10 cellular contexts compared by ENCODE assay signal in the genomic region with DNA sequence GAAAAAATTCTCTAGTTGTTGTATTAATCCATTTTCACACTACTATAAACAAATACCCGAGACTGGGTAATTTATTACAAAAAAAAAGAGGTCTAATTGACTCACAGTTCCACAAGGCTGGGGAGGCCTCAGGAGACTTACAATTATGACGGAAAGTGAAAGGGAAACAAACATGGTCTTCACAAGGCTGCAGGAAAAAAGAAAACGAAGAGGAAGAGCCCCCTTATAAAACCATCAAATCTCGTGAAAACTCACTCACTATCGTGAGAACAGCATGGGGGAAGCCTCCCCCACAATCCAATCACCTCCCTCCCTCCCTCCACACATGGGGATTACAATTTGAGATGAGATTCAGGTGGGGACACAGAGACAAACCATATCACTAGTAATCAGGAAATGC.
A peak's percentile ranks its signal among the peaks of the same experiment; 100 is the strongest.
DNase-seq lines count a peak whose midpoint lies in the region; ATAC-seq and TF ChIP-seq lines count a peak whose summit lies in the region.
"Had no signal": no experiment of that assay in that cellular context is flagged by ENCODE, and none has a peak within 500 bp of the region (broad histone marks: within the 10 kb centered on the region; RNA-seq: fewer than 3 reads in every experiment).

No MANE protein-coding gene starts in this region.

- no peaks in the 10 kb centered on the region for H3K36me3 Mint-ChIP-seq in activated CD4-positive, alpha-beta T cell treated with anti-CD3 and anti-CD28 coated beads, Interleukin-2, amount 10 ng/mL, durations not matched to agents 7 days and 5 days (ENCODE audit: low read depth)

- POLR2A ChIA-PET in activated CD4-positive, alpha-beta T cell treated with anti-CD3 and anti-CD28 coated beads, Interleukin-2, amount 10 ng/mL, durations not matched to agents 7 days and 5 days (lab: Charles Lee): no interaction called here
- POLR2A ChIA-PET in PC-9 (lab: Charles Lee; ENCODE audit: unreplicated experiment): no interaction called here

- peak overlapping the region; percentile 23 for H3K4me3 Mint-ChIP-seq in activated CD4-positive, alpha-beta T cell treated with anti-CD3 and anti-CD28 coated beads, Interleukin-2, amount 10 ng/mL, durations not matched to agents 7 days and 5 days

- H3K9me3 Mint-ChIP-seq in activated CD4-positive, alpha-beta T cell treated with anti-CD3 and anti-CD28 coated beads, Interleukin-2, amount 10 ng/mL, durations not matched to agents 7 days and 5 days: no peaks in the 10 kb centered on the region

- intact Hi-C loops in PC-9 (cut with micrococcal nuclease; ENCODE audit: unreplicated experiment): no loop called here
- intact Hi-C loops in esophagus muscularis mucosa (cut with DNase I): no loop called here
- intact Hi-C loops in prostate gland (cut with DNase I): no loop called here
- intact Hi-C loops in stomach (cut with DNase I; ENCODE audit: low total_unique reads): no loop called here

- H3K36me3 ChIP-seq in PC-9 (ENCODE audit: low read depth): no peaks in the 10 kb centered on the region
- no peaks in the 10 kb centered on the region for H3K36me3 ChIP-seq in osteoblast (ENCODE audit: insufficient read depth, low read length)
- H3K36me3 ChIP-seq in esophagus muscularis mucosa: no peaks in the 10 kb centered on the region
- H3K36me3 ChIP-seq in prostate gland: no peaks in the 10 kb centered on the region
- no peaks in the 10 kb centered on the region for H3K36me3 ChIP-seq in stomach
- H3K36me3 ChIP-seq: breast epithelium, upper lobe of left lung had no signal

- TF ChIP-seq EP300 in esophagus muscularis mucosa (IDR thresholded peaks at IDR 0.05) (no peak), stomach (IDR thresholded peaks at IDR 0.05) (no peak)

- ATAC-seq in HG02678 (IDR thresholded peaks at IDR 0.05; ENCODE audit: unreplicated experiment): peak; percentile 79

- TF ChIP-seq CTCF in PC-9 (conservative IDR thresholded peaks at IDR 0.05) (no peak), osteoblast (IDR thresholded peaks at IDR 0.05; ENCODE audit: extremely low read depth, low read depth, low read length) (no peak), esophagus muscularis mucosa (IDR thresholded peaks at IDR 0.05) (no peak), prostate gland (IDR thresholded peaks at IDR 0.05) (no peak), stomach (IDR thresholded peaks at IDR 0.05) (no peak)

- H3K4me2 ChIP-seq in PC-9: no peak overlapping the region
- peak overlapping the region; percentile 54 for H3K4me2 ChIP-seq in osteoblast (ENCODE audit: insufficient read depth, low read length)

- H3K4me1 Mint-ChIP-seq in activated CD4-positive, alpha-beta T cell treated with anti-CD3 and anti-CD28 coated beads, Interleukin-2, amount 10 ng/mL, durations not matched to agents 7 days and 5 days: peaks cover 7% of the 10 kb centered on the region

- H3K4me1 ChIP-seq in PC-9 (replicated peaks; ENCODE audit: insufficient read depth): no peaks in the 10 kb centered on the region
- peaks cover 7% of the 10 kb centered on the region for H3K4me1 ChIP-seq in osteoblast (ENCODE audit: insufficient read depth, low read length)
- H3K4me1 ChIP-seq in esophagus muscularis mucosa: peaks cover 3 to 18% (median 11%) of the 10 kb centered on the region in 4 donors
- no peaks in the 10 kb centered on the region for H3K4me1 ChIP-seq in prostate gland (replicated peaks)
- peaks cover 0 to 4% (median 0%) of the 10 kb centered on the region in 4 donors for H3K4me1 ChIP-seq in stomach
- H3K4me1 ChIP-seq: breast epithelium had no signal

- TF ChIP-seq POLR2A in esophagus muscularis mucosa (IDR thresholded peaks at IDR 0.05; ENCODE audit: low read depth) (no peak), prostate gland (IDR thresholded peaks at IDR 0.05) (no peak), stomach (IDR thresholded peaks at IDR 0.05) (no peak)

- 52% methylated on average over 5 of the region's 5 CpGs for WGBS in esophagus muscularis mucosa
- WGBS in prostate gland: 43% methylated on average over 5 of the region's 5 CpGs
- 55 to 67% (median 60%) methylated on average over 5 of the region's 5 CpGs for WGBS in stomach, 5 donors

- H3K27ac Mint-ChIP-seq in activated CD4-positive, alpha-beta T cell treated with anti-CD3 and anti-CD28 coated beads, Interleukin-2, amount 10 ng/mL, durations not matched to agents 7 days and 5 days: peak overlapping the region; percentile 84

- H3K27me3 Mint-ChIP-seq in activated CD4-positive, alpha-beta T cell treated with anti-CD3 and anti-CD28 coated beads, Interleukin-2, amount 10 ng/mL, durations not matched to agents 7 days and 5 days: no peaks in the 10 kb centered on the region

- no peaks in the 10 kb centered on the region for H4K20me1 ChIP-seq in PC-9 (ENCODE audit: insufficient read depth)
- no peaks in the 10 kb centered on the region for H4K20me1 ChIP-seq in osteoblast (ENCODE audit: insufficient read depth, low read length)

- H3K9me2 ChIP-seq in PC-9 (ENCODE audit: insufficient read depth): no peaks in the 10 kb centered on the region

- H3K27ac ChIP-seq in PC-9 (no peak overlapping the region), osteoblast (ENCODE audit: low read depth, low read length) (no peak overlapping the region), esophagus muscularis mucosa (replicated peaks in 1 of 4) (peak overlapping the region in 2 of 4 donors; percentile 28 to 41), prostate gland (no peak overlapping the region), stomach (peak overlapping the region in 1 of 5 donors; percentile 42)

- no TSS peak for BruUV-seq in PC-9 (replicated peaks; lab: Mats Ljungman, UMichigan)

- H2AFZ ChIP-seq in PC-9 (peak overlapping the region; percentile 54), osteoblast (ENCODE audit: low read length) (peak overlapping the region; percentile 49)

- H3K4me3 ChIP-seq in PC-9 (no peak overlapping the region), osteoblast (ENCODE audit: insufficient read depth, low read length) (peak overlapping the region; percentile 5), esophagus muscularis mucosa (no peak overlapping the region), prostate gland (no peak overlapping the region), stomach (no peak overlapping the region)
- H3K4me3 ChIP-seq: breast epithelium, upper lobe of left lung had no signal

- no peaks in the 10 kb centered on the region for H3K9me3 ChIP-seq in PC-9 (ENCODE audit: insufficient read depth, low read depth)
- no peaks in the 10 kb centered on the region for H3K9me3 ChIP-seq in osteoblast (ENCODE audit: low read depth, low read length)
- no peaks in the 10 kb centered on the region for H3K9me3 ChIP-seq in esophagus muscularis mucosa
- no peaks in the 10 kb centered on the region for H3K9me3 ChIP-seq in prostate gland
- H3K9me3 ChIP-seq in stomach: no peaks in the 10 kb centered on the region
- H3K9me3 ChIP-seq: breast epithelium, upper lobe of left lung had no signal

- DNase-seq in activated CD4-positive, alpha-beta T cell treated with anti-CD3 and anti-CD28 coated beads, Interleukin-2, amount 10 ng/mL, durations not matched to agents 7 days and 5 days: peak; percentile 12
- DNase-seq in activated CD4-positive, alpha-beta T cell treated with anti-CD3 and anti-CD28 coated beads for 1 hour: no peak
- no peak for DNase-seq in PC-9
- no peak for DNase-seq in osteoblast (ENCODE audit: insufficient read length, low spot score, missing footprints)
- no peak for DNase-seq in esophagus muscularis mucosa (ENCODE audit: extremely low spot score)
- no peak for DNase-seq in prostate gland (ENCODE audit: low spot score)
- no peak for DNase-seq in stomach
- DNase-seq: upper lobe of left lung had no signal

- CTCF ChIA-PET in activated CD4-positive, alpha-beta T cell treated with anti-CD3 and anti-CD28 coated beads, Interleukin-2, amount 10 ng/mL, durations not matched to agents 7 days and 5 days (lab: Charles Lee): no interaction called here
- CTCF ChIA-PET in PC-9 (lab: Charles Lee): no interaction called here

- H3K27me3 ChIP-seq in PC-9 (ENCODE audit: insufficient read depth, low read depth): no peaks in the 10 kb centered on the region
- H3K27me3 ChIP-seq in osteoblast (ENCODE audit: insufficient read depth, low read length): no peaks in the 10 kb centered on the region
- H3K27me3 ChIP-seq in esophagus muscularis mucosa: no peaks in the 10 kb centered on the region
- H3K27me3 ChIP-seq in prostate gland (replicated peaks; ENCODE audit: insufficient read depth): no peaks in the 10 kb centered on the region
- H3K27me3 ChIP-seq in stomach: no peaks in the 10 kb centered on the region
- H3K27me3 ChIP-seq: breast epithelium, upper lobe of left lung had no signal

- H3K79me2 ChIP-seq in PC-9 (ENCODE audit: low read depth): no peaks in the 10 kb centered on the region
- no peaks in the 10 kb centered on the region for H3K79me2 ChIP-seq in osteoblast (ENCODE audit: insufficient read depth, low read length)

- no peaks in the 10 kb centered on the region for H3F3A ChIP-seq in PC-9 (ENCODE audit: insufficient read depth, low read depth)
